17 cellular contexts compared by ENCODE assay signal in genomic region chr1:197181982-197182381, GRCh38. TPM values are rescaled to one million over a fixed set of nuclear protein-coding genes. Genes with fewer than 3 reads are reported as not detected.
DNase-seq lines count a peak whose midpoint lies in the region; ATAC-seq and TF ChIP-seq lines count a peak whose summit lies in the region.
"Had no signal": no experiment of that assay in that cellular context is flagged by ENCODE, and none has a peak within 500 bp of the region (broad histone marks: within the 10 kb centered on the region; RNA-seq: fewer than 3 reads in every experiment).

No MANE protein-coding gene starts in this region.

- H2AFZ ChIP-seq in SU-DHL-6 (ENCODE audit: low read depth, low read length, severe bottlenecking) = no peak overlapping the region

- intact Hi-C loops in stomach (cut with DNase I; ENCODE audit: low total_unique reads) = no loop called here

- H4K20me1 ChIP-seq in SU-DHL-6 (ENCODE audit: low read depth, low read length) = 0 out of 2 replicates have a peak, but pooled peaks cover 8% of the 10 kb centered on the region

- H3K27ac ChIP-seq in SU-DHL-6 (ENCODE audit: low read depth, low read length) (no peak overlapping the region), stomach (no peak overlapping the region)

- H3K9me3 ChIP-seq in SU-DHL-6 (ENCODE audit: insufficient read depth, low read length) (no peaks in the 10 kb centered on the region), stomach (no peaks in the 10 kb centered on the region)

- H3K27me3 ChIP-seq in SU-DHL-6 (ENCODE audit: low read length) (no peaks in the 10 kb centered on the region), stomach (no peaks in the 10 kb centered on the region)

- no peak for TF ChIP-seq EP300 in stomach (IDR thresholded peaks at IDR 0.05)

- no peaks in the 10 kb centered on the region for H3K9me2 ChIP-seq in SU-DHL-6 (replicated peaks; ENCODE audit: insufficient read depth, low read length)

- peaks cover 0 to 25% (median 11%) of the 10 kb centered on the region in 4 donors for H3K4me1 ChIP-seq in stomach

- H3K36me3 ChIP-seq in SU-DHL-6 (ENCODE audit: low read length) (peaks cover 56% of the 10 kb centered on the region), stomach (peaks cover 14 to 80% (median 59%) of the 10 kb centered on the region in 4 donors)

- TF ChIP-seq CTCF in SU-DHL-6 (IDR thresholded peaks at IDR 0.05; ENCODE audit: insufficient read depth, low read length, poor library complexity, severe bottlenecking) (no peak), stomach (IDR thresholded peaks at IDR 0.05) (no peak)

- peaks cover 14% of the 10 kb centered on the region for H3F3A ChIP-seq in SU-DHL-6 (ENCODE audit: insufficient read depth)

- TF ChIP-seq POLR2A in stomach (IDR thresholded peaks at IDR 0.05) = no peak

- H3K4me2 ChIP-seq in SU-DHL-6 (ENCODE audit: low read depth, low read length, poor library complexity, severe bottlenecking) = peak overlapping the region; percentile 50

- ATAC-seq in GM19023 (IDR thresholded peaks at IDR 0.05; ENCODE audit: unreplicated experiment) = peak; percentile 45
- peak; percentile 64 for ATAC-seq in GM21723 (IDR thresholded peaks at IDR 0.05; ENCODE audit: unreplicated experiment)
- ATAC-seq in HG03103 (IDR thresholded peaks at IDR 0.05; ENCODE audit: low read depth, unreplicated experiment) = peak; percentile 44
- no peak for ATAC-seq in GM19397 (IDR thresholded peaks at IDR 0.05; ENCODE audit: unreplicated experiment)
- ATAC-seq: Panc1 had no signal

- WGBS in stomach, 5 donors = 35 to 59% (median 43%) methylated on average over 3 of the region's 3 CpGs

- no peak overlapping the region for H3K9ac ChIP-seq in SU-DHL-6 (ENCODE audit: low read length)

- no peak for DNase-seq in activated CD4-positive, alpha-beta T cell treated with anti-CD3 and anti-CD28 coated beads, Interleukin-2, amount 50 U/mL, for 4 hours
- DNase-seq in NCI-H345 treated with DMSO at 0.1 percent for 48 hours (lab: John Stamatoyannopoulos, UW; ENCODE audit: unreplicated experiment) = no peak
- no peak for DNase-seq in stomach
- DNase-seq: activated CD8-positive, alpha-beta memory T cell treated with anti-CD3 and anti-CD28 coated beads for 24 hours; GDM1; hippocampal formation; IMR-90; NCI-H2081; stimulated activated CD4-positive, alpha-beta T cell treated with anti-CD3 and anti-CD28 coated beads, Interleukin-2, amount 100 ng/mL, for 24 hours; stimulated activated naive CD4-positive, alpha-beta T cell; T-helper 2 cell had no signal

- H3K79me2 ChIP-seq in SU-DHL-6 (ENCODE audit: insufficient read depth, low read length) = peaks cover 17% of the 10 kb centered on the region

- H3K4me3 ChIP-seq in SU-DHL-6 (ENCODE audit: insufficient read depth, low read length, poor library complexity, severe bottlenecking) (no peak overlapping the region), stomach (no peak overlapping the region)

RNA-seq across cellular contexts. Expression of gene ZBTB41, which starts 19.1 kb away (rescaled TPM):
- total RNA-seq in stomach = 10 to 100 TPM in 3 of 5 donors, 1 to 10 TPM in 2; 2.9 to 35.6 (median 10.7) TPM
- 1 to 10 TPM; 1.8 to 2.7 (median 2.7) TPM for polyA plus RNA-seq in stomach

RNA-seq across cellular contexts. Expression of gene ASPM, which starts 35.5 kb away (rescaled TPM):
- total RNA-seq in stomach = 10 to 100 TPM in 2 of 5 donors, 1 to 10 TPM in 2, under 1 TPM in 1; 0.58 to 16.5 (median 7.6) TPM
- polyA plus RNA-seq in stomach = 1 to 10 TPM in 1 of 3 donors, under 1 TPM in 1, not detected in 1; 0.50 to 3.7 TPM
